Comparison of ENCODE assay signal across 1 cellular context in genomic region chr19:55536951-55537740, GRCh38.
A peak's percentile ranks its signal among the peaks of the same experiment; 100 is the strongest.
TF ChIP-seq lines count a peak whose summit lies in the region.

SBK2 (minus strand) TSS chr19:55537133; CDS start chr19:55536294, 839 bp downstream.

TF ChIP-seq in GM12878, 131 proteins besides CTCF, POLR2A, EP300 and RAD21 (continued from another document):
- TF ChIP-seq SKIL (IDR thresholded peaks at IDR 0.05; ENCODE audit: low read depth, poor library complexity, severe bottlenecking), result no peak
- no peak for TF ChIP-seq BRCA1 (IDR thresholded peaks at IDR 0.05; ENCODE audit: low read depth, low read length)
- TF ChIP-seq WRNIP1 (IDR thresholded peaks at IDR 0.05; ENCODE audit: borderline replicate concordance, low read depth, low read length), result no peak
- no peak for TF ChIP-seq RB1 (IDR thresholded peaks at IDR 0.05; ENCODE audit: borderline replicate concordance)
- no peak for TF ChIP-seq GABPA (IDR thresholded peaks at IDR 0.05; ENCODE audit: low read depth)
- no peak for TF ChIP-seq ATF3 (IDR thresholded peaks at IDR 0.05; ENCODE audit: borderline replicate concordance, extremely low read depth, low read depth, low read length)
- TF ChIP-seq RUNX3 (IDR thresholded peaks at IDR 0.05; ENCODE audit: low read length), result peak; percentile 52
- TF ChIP-seq SUZ12 (IDR thresholded peaks at IDR 0.05; ENCODE audit: unreplicated experiment), result no peak
TF ChIP-seq in GM12878: peak in this region for 1.
